In the genomic region with DNA sequence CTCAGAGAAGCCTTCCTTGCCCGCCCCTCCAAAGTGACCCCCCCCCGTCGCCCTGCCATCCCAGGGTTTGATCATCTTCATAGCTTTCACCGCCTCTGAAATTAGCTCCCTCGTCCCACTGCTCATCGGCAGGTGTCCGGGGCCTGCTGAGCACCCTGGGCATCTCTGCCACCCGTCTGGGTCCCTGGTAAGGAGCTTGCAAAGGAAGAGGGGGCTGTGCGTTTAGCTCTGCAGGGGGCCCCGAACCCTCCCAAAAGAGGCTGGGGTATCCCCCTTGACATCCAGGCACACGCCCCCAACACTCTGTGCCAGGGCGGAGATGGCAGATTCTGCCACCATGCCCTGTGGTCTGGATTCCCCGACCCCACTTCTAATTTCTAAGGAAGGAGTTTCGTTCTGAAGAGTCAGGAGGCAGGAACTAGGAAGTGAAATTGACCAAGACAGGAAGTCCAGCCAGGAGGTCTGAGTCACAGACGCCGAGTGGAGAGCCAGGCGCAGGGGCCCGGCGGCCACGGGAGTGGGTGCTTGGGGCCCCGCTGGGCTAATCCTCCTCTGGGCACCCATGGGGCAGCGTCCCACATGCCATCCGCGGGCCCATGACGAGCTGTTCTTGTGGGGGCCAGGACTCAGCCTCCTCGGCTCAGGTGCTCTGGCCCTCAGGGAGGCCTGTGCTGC, we compare ENCODE assay signal across 8 cellular contexts.
DNase-seq lines count a peak whose midpoint lies in the region; ATAC-seq and TF ChIP-seq lines count a peak whose summit lies in the region.

No MANE protein-coding gene starts in this region.

- peak overlapping the region; percentile 56 for H3K27ac ChIP-seq in temporal lobe (ENCODE audit: low read depth, low read length)

- intact Hi-C loops in activated B cell treated with CpG ODN at 0.5 μM for 24 hours (cut with micrococcal nuclease), result loop anchor here (1.0 to 10.0 kb wide), 8 partner anchors 63 to 514 kb away; a partner anchor contains a TSS

- ATAC-seq in GM18858 (IDR thresholded peaks at IDR 0.05; ENCODE audit: unreplicated experiment) (peak; percentile 35), HG03460 (IDR thresholded peaks at IDR 0.05; ENCODE audit: unreplicated experiment) (peak; percentile 44), activated B cell treated with CpG ODN at 0.5 μM for 24 hours (ENCODE audit: low read depth) (peak; percentile 48)

- H3K9me3 Mint-ChIP-seq in activated B cell treated with CpG ODN at 0.5 μM for 24 hours, result no peaks in the 10 kb centered on the region

- POLR2A ChIA-PET in activated B cell treated with CpG ODN at 0.5 μM for 24 hours (lab: Charles Lee), result interaction anchor here (0.5 to 2.5 kb wide), 11 partner anchors 18 to 530 kb away, joined by 3 to 13 read pairs (median 5); no protein-coding TSS in a partner anchor

- H3K27me3 Mint-ChIP-seq in activated B cell treated with CpG ODN at 0.5 μM for 24 hours, result no peaks in the 10 kb centered on the region

- peak; percentile 44 for DNase-seq in activated B cell treated with CpG ODN at 0.5 μM for 24 hours
- DNase-seq in hepatic stellate cell (ENCODE audit: low spot score), result peak; percentile 89
- no peak for DNase-seq in RPMI8226
- no peak for DNase-seq in NCI-H1694 (lab: John Stamatoyannopoulos, UW)
- no peak for DNase-seq in putamen (ENCODE audit: low spot score)

- no peak for TF ChIP-seq CTCF in activated B cell treated with CpG ODN at 0.5 μM for 24 hours (IDR thresholded peaks at IDR 0.05)

- H3K4me1 Mint-ChIP-seq in activated B cell treated with CpG ODN at 0.5 μM for 24 hours, result peaks cover 47% of the 10 kb centered on the region

- H3K36me3 Mint-ChIP-seq in activated B cell treated with CpG ODN at 0.5 μM for 24 hours (ENCODE audit: low read depth), result peaks cover 22% of the 10 kb centered on the region

- peak overlapping the region; percentile 79 for H3K27ac Mint-ChIP-seq in activated B cell treated with CpG ODN at 0.5 μM for 24 hours

- CTCF ChIA-PET in activated B cell treated with CpG ODN at 0.5 μM for 24 hours (lab: Charles Lee), result interaction anchor here (1.1 to 1.4 kb wide), 3 partner anchors 9 to 63 kb away, joined by 3 to 5 read pairs (median 3); no protein-coding TSS in a partner anchor

- peak overlapping the region; percentile 83 for H3K4me3 Mint-ChIP-seq in activated B cell treated with CpG ODN at 0.5 μM for 24 hours

Comparison
In these comparisons a context has a peak if more than half of its experiments do, and no peak if none do; other contexts are left out.
1. DNase-seq: peak in activated B cell treated with CpG ODN at 0.5 μM for 24 hours (single experiment) and hepatic stellate cell (single experiment); none in RPMI8226 (single experiment), NCI-H1694 (single experiment) and putamen (single experiment).
2. Peak in every context shown above with its lines, with median percentiles within 50 percentile points of each other: ATAC-seq.